9 cellular contexts compared by ENCODE assay signal in genomic region chr3:131349946-131350347, GRCh38. TPM values are rescaled to one million over a fixed set of nuclear protein-coding genes. Genes with fewer than 3 reads are reported as not detected.
DNase-seq lines count a peak whose midpoint lies in the region; ATAC-seq and TF ChIP-seq lines count a peak whose summit lies in the region.
"Had no signal": no experiment of that assay in that cellular context is flagged by ENCODE, and none has a peak within 500 bp of the region (broad histone marks: within the 10 kb centered on the region; RNA-seq: fewer than 3 reads in every experiment).

No MANE protein-coding gene starts in this region.

- intact Hi-C loops in posterior cingulate gyrus (cut with DNase I) = no loop called here

- no peak for TF ChIP-seq CTCF in AG09309 (IDR thresholded peaks at IDR 0.05; ENCODE audit: control insufficient read depth, insufficient read depth, low read depth, low read length, missing control alignments)

- ATAC-seq in HG03159 (IDR thresholded peaks at IDR 0.05; ENCODE audit: unreplicated experiment) = no peak
- ATAC-seq: CD8-positive, alpha-beta T cell had no signal

- DNase-seq in AG09309 (ENCODE audit: low read depth) (peak; percentile 35), M059J (ENCODE audit: low read depth) (peak; percentile 94), dedifferentiated amniotic fluid mesenchymal stem cell (ENCODE audit: extremely low spot score) (peak; percentile 74), kidney glomerular epithelial cell (lab: John Stamatoyannopoulos, UW) (peak; percentile 5), posterior cingulate gyrus (no peak), NCI-H1436 (lab: John Stamatoyannopoulos, UW) (no peak), COR-L47 (lab: John Stamatoyannopoulos, UW) (no peak)
- DNase-seq: CD8-positive, alpha-beta T cell had no signal

- no peak overlapping the region for H3K4me3 ChIP-seq in AG09309 (ENCODE audit: control insufficient read depth, low read depth, low read length)

RNA-seq across cellular contexts. Expression of gene NUDT16, which starts 31.6 kb away (rescaled TPM):
- 7.3 and 12.3 TPM in 2 replicates for total RNA-seq in M059J (2014; rRNA removed; shearing (Covaris generic))

Comparison
In these comparisons a context has a peak if more than half of its experiments do, and no peak if none do; other contexts are left out.
1. DNase-seq: peak in AG09309 (single experiment), M059J (single experiment), dedifferentiated amniotic fluid mesenchymal stem cell (single experiment) and kidney glomerular epithelial cell (single experiment); none in posterior cingulate gyrus (0 of 10), NCI-H1436 (single experiment) and COR-L47 (single experiment).